7 cellular contexts compared by ENCODE assay signal in the genomic region with DNA sequence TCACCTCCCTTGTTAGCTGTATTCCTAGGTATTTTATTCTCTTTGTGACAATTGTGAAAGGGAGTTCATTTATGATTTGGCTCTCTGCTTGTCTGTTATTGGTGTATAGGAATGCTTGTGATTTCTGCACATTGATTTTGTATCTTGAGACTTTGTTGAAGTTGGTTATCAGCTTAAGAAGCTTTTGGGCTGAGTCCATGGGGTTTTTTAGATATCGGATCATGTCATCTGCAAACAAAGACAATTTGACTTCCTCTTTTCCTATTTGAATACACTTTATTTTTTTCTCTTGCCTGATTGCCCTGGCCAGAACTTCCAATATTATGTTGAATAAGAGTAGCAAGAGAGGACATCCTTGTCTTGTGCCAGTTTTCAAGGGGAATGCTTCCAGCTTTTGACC. TPM values are rescaled to one million over a fixed set of nuclear protein-coding genes. Genes with fewer than 3 reads are reported as not detected.
"Had no signal": no experiment of that assay in that cellular context is flagged by ENCODE, and none has a peak within 500 bp of the region (broad histone marks: within the 10 kb centered on the region; RNA-seq: fewer than 3 reads in every experiment).

No MANE protein-coding gene starts in this region.

RNA-seq across cellular contexts. Expression of a gene that starts 15.0 kb away (rescaled TPM):
- total RNA-seq: H4 had no signal

RNA-seq across cellular contexts. Expression of a gene that starts 33.8 kb away (rescaled TPM):
- total RNA-seq: GM23248, GM23338, H1, H4, H7, H9, HFFc6 had no signal
- polyA plus RNA-seq: GM23248, GM23338, H1 had no signal
